In the genomic region with DNA sequence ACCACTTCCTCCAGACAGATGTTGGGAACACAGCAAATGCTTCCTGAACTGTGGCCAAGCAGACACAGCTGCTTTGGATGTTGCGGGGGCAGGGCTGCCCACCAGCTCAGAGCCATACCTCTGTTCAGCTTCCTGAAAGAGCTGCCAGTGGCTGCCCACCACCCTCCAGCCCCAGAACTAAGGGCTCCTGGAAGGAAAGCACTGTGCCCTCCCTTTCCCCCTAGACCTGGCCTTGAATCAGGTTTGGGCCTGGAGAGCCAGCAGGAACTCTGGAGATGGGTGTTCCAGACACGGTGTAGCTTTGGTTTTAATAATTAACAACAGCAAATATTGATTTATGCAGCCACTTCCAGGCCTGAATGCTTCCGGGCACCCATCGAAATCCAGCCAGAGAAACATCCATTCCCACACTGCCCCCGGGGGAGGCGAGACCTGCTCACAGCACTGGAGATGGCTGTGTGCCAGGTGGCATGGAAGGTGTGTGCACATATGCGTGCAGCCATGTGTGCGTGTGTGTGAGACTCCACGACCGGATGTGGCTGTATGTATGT, we compare ENCODE assay signal across 1 cellular context.
A peak's percentile ranks its signal among the peaks of the same experiment; 100 is the strongest.
TF ChIP-seq lines count a peak whose summit lies in the region.

No MANE protein-coding gene starts in this region.

TF ChIP-seq in GM12878, 131 proteins besides CTCF, POLR2A, EP300 and RAD21 (continued from another document):
- TF ChIP-seq MEF2B (IDR thresholded peaks at IDR 0.05; ENCODE audit: partially characterized antibody, poor library complexity, severe bottlenecking): peak; percentile 22
